In genomic region chr18:34611904-34612303, GRCh38 we compare ENCODE assay signal across 20 cellular contexts.
DNase-seq lines count a peak whose midpoint lies in the region; FAIRE-seq and TF ChIP-seq lines count a peak whose summit lies in the region.
"Had no signal": no experiment of that assay in that cellular context is flagged by ENCODE, and none has a peak within 500 bp of the region (broad histone marks: within the 10 kb centered on the region; RNA-seq: fewer than 3 reads in every experiment).

No MANE protein-coding gene starts in this region.

- no peaks in the 10 kb centered on the region for H3K79me2 ChIP-seq in H1 (ENCODE audit: control insufficient read depth in 1 of 2, insufficient read depth in 2 of 2, low read length in 2 of 2)
- H3K79me2 ChIP-seq in osteoblast (ENCODE audit: insufficient read depth, low read length): no peaks in the 10 kb centered on the region

- H4K20me1 ChIP-seq in H1 (replicated peaks in 1 of 2; ENCODE audit: control insufficient read depth in 1 of 2, insufficient read depth in 2 of 2, low read length in 2 of 2): no peaks in the 10 kb centered on the region
- no peaks in the 10 kb centered on the region for H4K20me1 ChIP-seq in osteoblast (ENCODE audit: insufficient read depth, low read length)

- H3K4ac ChIP-seq in H1 (replicated peaks; ENCODE audit: insufficient read length, low read depth, low read length): no peak overlapping the region

- intact Hi-C loops in left ventricle myocardium inferior (cut with micrococcal nuclease) (no loop called here), A673 (cut with micrococcal nuclease; ENCODE audit: unreplicated experiment) (no loop called here)

- no peak overlapping the region for H3K27ac ChIP-seq in H1 (ENCODE audit: low read depth, low read length)
- no peak overlapping the region for H3K27ac ChIP-seq in left ventricle myocardium inferior (replicated peaks)
- H3K27ac ChIP-seq in osteoblast (ENCODE audit: low read depth, low read length): no peak overlapping the region
- H3K27ac ChIP-seq in A673 (ENCODE audit: low read depth, low read length, poor library complexity, severe bottlenecking): no peak overlapping the region

- H3K4me3 ChIP-seq in H1 (ENCODE audit: extremely low read depth in 1 of 4, insufficient read depth in 2 of 4, low read depth in 3 of 4, low read length in 4 of 4) (no peak overlapping the region), left ventricle myocardium inferior (no peak overlapping the region), osteoblast (ENCODE audit: insufficient read depth, low read length) (no peak overlapping the region), A673 (ENCODE audit: low read depth, low read length, poor library complexity, severe bottlenecking) (no peak overlapping the region)

- no peak overlapping the region for H4K91ac ChIP-seq in H1 (replicated peaks; ENCODE audit: insufficient read length, low read length)

- H3K18ac ChIP-seq in H1 (ENCODE audit: extremely low read depth, low read length): no peak overlapping the region

- BruUV-seq in A673 (replicated peaks; lab: Mats Ljungman, UMichigan): no TSS peak

- WGBS in H1 (ENCODE audit: extremely low coverage in 1 of 2, insufficient coverage in 1 of 2, insufficient read length in 1 of 2, insufficient replicate concordance in 2 of 2, low coverage in 1 of 2, low lambda C conversion rate in 2 of 2, missing lambda C conversion rate in 1 of 2), 2 experiments: 94% methylated on average over 10 of the region's 10 CpGs; no CpG with 5 or more reads in 1 of the 2 experiments

- H3K9ac ChIP-seq in H1 (replicated peaks in 1 of 4; ENCODE audit: extremely low read depth in 1 of 4, low read depth in 3 of 4, low read length in 3 of 4): no peak overlapping the region

- H3K4me1 ChIP-seq in H1 (replicated peaks in 1 of 4; ENCODE audit: control insufficient read depth in 3 of 4, insufficient read depth in 4 of 4, low read length in 3 of 4) (no peaks in the 10 kb centered on the region), left ventricle myocardium inferior (peaks cover 53% of the 10 kb centered on the region), osteoblast (ENCODE audit: insufficient read depth, low read length) (no peaks in the 10 kb centered on the region), A673 (ENCODE audit: insufficient read depth, low read length, poor library complexity, severe bottlenecking) (peaks cover 7% of the 10 kb centered on the region)

- no peak overlapping the region for H3K56ac ChIP-seq in H1 (replicated peaks; ENCODE audit: insufficient read length, low read depth, low read length)

- FAIRE-seq in H1 (lab: Jason Lieb, UNC): no peak
- FAIRE-seq: GM12891, HepG2 had no signal

- no peak overlapping the region for H2BK120ac ChIP-seq in H1 (replicated peaks; ENCODE audit: low read depth, low read length)

- H3K14ac ChIP-seq in H1 (ENCODE audit: insufficient read length): no peak overlapping the region

- TF ChIP-seq RAD21 in H1 (IDR thresholded peaks at IDR 0.05 in 1 of 2, conservative IDR thresholded peaks at IDR 0.05 in 1 of 2; ENCODE audit: low read depth in 2 of 2, low read length in 2 of 2): no peak

- no peak overlapping the region for H3K23ac ChIP-seq in H1 (ENCODE audit: insufficient read length)

- no peaks in the 10 kb centered on the region for H3K23me2 ChIP-seq in H1 (ENCODE audit: low read depth, low read length)

- H4K5ac ChIP-seq in H1 (ENCODE audit: insufficient read length, low read depth, low read length): no peak overlapping the region

- CTCF ChIA-PET in H1 (lab: Charles Lee; ENCODE audit: partially characterized antibody): interaction anchor here (0.9 to 1.8 kb wide), 3 partner anchors 12 to 50 kb away, joined by 4 read pairs; no protein-coding TSS in a partner anchor
- CTCF ChIA-PET in A673 (lab: Charles Lee): no interaction called here

- no peak overlapping the region for H3K4me2 ChIP-seq in H1 (ENCODE audit: insufficient read depth in 1 of 2, low read depth in 2 of 2, low read length in 2 of 2)
- H3K4me2 ChIP-seq in osteoblast (ENCODE audit: insufficient read depth, low read length): no peak overlapping the region

- H2AFZ ChIP-seq in H1 (ENCODE audit: low read length) (no peak overlapping the region), osteoblast (ENCODE audit: low read length) (no peak overlapping the region)

- POLR2A ChIA-PET in H1 (lab: Charles Lee; ENCODE audit: partially characterized antibody): no interaction called here
- POLR2A ChIA-PET in A673 (lab: Charles Lee; ENCODE audit: low non-redundant PET): no interaction called here

- no peak for DNase-seq in H1 (ENCODE audit: low read depth in 1 of 2, low spot score in 2 of 2)
- peak; percentile 23 for DNase-seq in left ventricle myocardium inferior
- DNase-seq in osteoblast (ENCODE audit: insufficient read length, low spot score, missing footprints): peak; percentile 15
- no peak for DNase-seq in activated CD8-positive, alpha-beta memory T cell treated with anti-CD3 and anti-CD28 coated beads for 24 hours
- no peak for DNase-seq in DMS 273 (lab: John Stamatoyannopoulos, UW; ENCODE audit: unreplicated experiment)
- no peak for DNase-seq in retina
- no peak for DNase-seq in A673 (ENCODE audit: low spot score)
- DNase-seq: COR-L47, DMS153, GOT3, KBM-7, NCI-H187, NCI-H2107, NCI-H2227 treated with DMSO at 0.1 percent for 48 hours, NCI-H524, NCI-H82, PC-3, RPMI8226 had no signal

- no peak overlapping the region for H2BK20ac ChIP-seq in H1 (ENCODE audit: low read length)

- no peaks in the 10 kb centered on the region for H3K79me1 ChIP-seq in H1 (ENCODE audit: low read depth, low read length)

- no peak overlapping the region for H2BK12ac ChIP-seq in H1 (ENCODE audit: low read depth, low read length)

- H2AK5ac ChIP-seq in H1 (ENCODE audit: low read depth, low read length): no peak overlapping the region

- TF ChIP-seq EP300 in H1 (IDR thresholded peaks at IDR 0.05; ENCODE audit: borderline replicate concordance in 1 of 2, low read depth in 2 of 2, low read length in 2 of 2): no peak

- no peak overlapping the region for H2BK15ac ChIP-seq in H1 (ENCODE audit: low read length)

- TF ChIP-seq POLR2A in H1 (IDR thresholded peaks at IDR 0.05; ENCODE audit: control extremely low read depth in 1 of 2, low read depth in 2 of 2, low read length in 2 of 2): no peak

- no peaks in the 10 kb centered on the region for H3K27me3 ChIP-seq in H1 (replicated peaks in 1 of 4; ENCODE audit: control insufficient read depth in 3 of 4, extremely low read depth in 1 of 4, insufficient read depth in 3 of 4, low read length in 3 of 4)
- H3K27me3 ChIP-seq in left ventricle myocardium inferior (ENCODE audit: low read depth): no peaks in the 10 kb centered on the region
- no peaks in the 10 kb centered on the region for H3K27me3 ChIP-seq in osteoblast (ENCODE audit: insufficient read depth, low read length)
- no peaks in the 10 kb centered on the region for H3K27me3 ChIP-seq in A673 (replicated peaks; ENCODE audit: insufficient read depth, low read depth, low read length, poor library complexity)

- peak overlapping the region; percentile 14; the same call in 1 of the 2 replicates for H4K8ac ChIP-seq in H1 (ENCODE audit: extremely low read depth, insufficient read depth, low read length)

- H3K9me3 ChIP-seq in H1 (ENCODE audit: insufficient read depth in 2 of 2, low read depth in 1 of 2, low read length in 1 of 2): peaks cover 0 to 5% of the 10 kb centered on the region in 2 experiments; a peak in 1 of 4 replicates
- peaks cover 14% of the 10 kb centered on the region for H3K9me3 ChIP-seq in left ventricle myocardium inferior (replicated peaks)
- H3K9me3 ChIP-seq in osteoblast (ENCODE audit: low read depth, low read length): no peaks in the 10 kb centered on the region
- H3K9me3 ChIP-seq in A673 (ENCODE audit: low read depth, low read length, poor library complexity, severe bottlenecking): peaks cover 7% of the 10 kb centered on the region

- H3K36me3 ChIP-seq in H1 (ENCODE audit: control insufficient read depth in 2 of 4, insufficient read depth in 4 of 4, low read length in 3 of 4): no peaks in the 10 kb centered on the region
- H3K36me3 ChIP-seq in left ventricle myocardium inferior: no peaks in the 10 kb centered on the region
- no peaks in the 10 kb centered on the region for H3K36me3 ChIP-seq in osteoblast (ENCODE audit: insufficient read depth, low read length)
- no peaks in the 10 kb centered on the region for H3K36me3 ChIP-seq in A673 (ENCODE audit: insufficient read depth, low read length, poor library complexity, severe bottlenecking)

- TF ChIP-seq CTCF in H1 (IDR thresholded peaks at IDR 0.05; ENCODE audit: control extremely low read depth in 1 of 3, insufficient read depth in 1 of 3, low read depth in 1 of 3, low read length in 3 of 3) (no peak), left ventricle myocardium inferior (IDR thresholded peaks at IDR 0.05; ENCODE audit: borderline replicate concordance) (no peak), osteoblast (IDR thresholded peaks at IDR 0.05; ENCODE audit: extremely low read depth, low read depth, low read length) (no peak), A673 (conservative IDR thresholded peaks at IDR 0.05; ENCODE audit: low read depth, low read length) (no peak)

- H2BK5ac ChIP-seq in H1 (ENCODE audit: low read depth, low read length): no peak overlapping the region

Comparison
In these comparisons a context has a peak if more than half of its experiments do, and no peak if none do; other contexts are left out.
1. DNase-seq: peak in left ventricle myocardium inferior (single experiment) and osteoblast (single experiment); none in H1 (0 of 2), activated CD8-positive, alpha-beta memory T cell treated with anti-CD3 and anti-CD28 coated beads for 24 hours (single experiment), DMS 273 (single experiment), retina (single experiment) and A673 (single experiment).